16 cellular contexts compared by ENCODE assay signal in genomic region chr11:15993360-15993759, GRCh38.
"Had no signal": no experiment of that assay in that cellular context is flagged by ENCODE, and none has a peak within 500 bp of the region (broad histone marks: within the 10 kb centered on the region; RNA-seq: fewer than 3 reads in every experiment).

No MANE protein-coding gene starts in this region.

- H3K4me2 ChIP-seq: SK-N-SH had no signal

- DNase-seq: Karpas-422, KG1, MM.1S, NCI-H1092 treated with DMSO at 0.1 percent for 48 hours, NCI-H1436, NCI-H187, NCI-H2029, NCI-H2081 treated with DMSO at 0.1 percent for 48 hours, NCI-H2171, NCI-H524, NCI-H526 treated with DMSO at 0.1 percent for 48 hours, NCI-H774, SHP77, SK-N-SH, SW 1271 had no signal

- H3K9me3 ChIP-seq: SK-N-SH had no signal

- H3K9ac ChIP-seq: SK-N-SH had no signal

- H3K27ac ChIP-seq: RWPE1 had no signal
